Comparison of ENCODE assay signal across 8 cellular contexts in genomic region chr11:18383388-18384156, GRCh38. TPM values are rescaled to one million over a fixed set of nuclear protein-coding genes. Genes with fewer than 3 reads are reported as not detected.
DNase-seq lines count a peak whose midpoint lies in the region; ATAC-seq and TF ChIP-seq lines count a peak whose summit lies in the region.

No MANE protein-coding gene starts in this region.

- H3K27ac ChIP-seq in dorsolateral prefrontal cortex: peak overlapping the region in 58 of 59 donors; percentile 35 to 98 (median 90)

- H3K27me3 Mint-ChIP-seq in mesothelial cell of epicardium (ENCODE audit: low read depth): no peaks in the 10 kb centered on the region

- H3K4me3 ChIP-seq in dorsolateral prefrontal cortex: no peak overlapping the region

- DNase-seq in NCI-H2171 treated with DMSO at 0.1 percent for 48 hours (lab: John Stamatoyannopoulos, UW) (peak; percentile 1), NCI-H2171 (lab: John Stamatoyannopoulos, UW) (no peak), NCI-H1092 (lab: John Stamatoyannopoulos, UW) (peak; percentile 31), dorsolateral prefrontal cortex (peak in 9 of 10 donors; percentile 30 to 75 (median 66)), mesothelial cell of epicardium (ENCODE audit: low spot score in 2 of 2, unreplicated experiment in 2 of 2) (no peak)
- peak; percentile 69 to 72 for DNase-seq in activated CD4-positive, alpha-beta T cell treated with anti-CD3 and anti-CD28 coated beads, Interleukin-2, amount 50 U/mL, for 4 hours
- peak; percentile 62 to 84 for DNase-seq in stimulated activated CD8-positive, alpha-beta memory T cell treated with anti-CD3 and anti-CD28 coated beads, Interleukin-15, amount 100 ng/mL, for 48 hours (ENCODE audit: low read depth in 2 of 2)

- TF ChIP-seq CTCF in dorsolateral prefrontal cortex (IDR thresholded peaks at IDR 0.05 in 54 of 56, conservative IDR thresholded peaks at IDR 0.05 in 2 of 56; ENCODE audit: low read depth in 1 of 56, partially characterized antibody in 56 of 56) (no peak), mesothelial cell of epicardium (IDR thresholded peaks at IDR 0.05; ENCODE audit: unreplicated experiment) (no peak)

- ATAC-seq in HG02588 (IDR thresholded peaks at IDR 0.05; ENCODE audit: unreplicated experiment): peak; percentile 89

- H3K9me3 Mint-ChIP-seq in mesothelial cell of epicardium: no peaks in the 10 kb centered on the region

- peak overlapping the region; percentile 96 for H3K27ac Mint-ChIP-seq in mesothelial cell of epicardium

- intact Hi-C loops in dorsolateral prefrontal cortex (cut with DNase I): no loop called here

- H3K4me3 Mint-ChIP-seq in mesothelial cell of epicardium: no peak overlapping the region

- H3K27me3 ChIP-seq in dorsolateral prefrontal cortex: no peaks in the 10 kb centered on the region

- H3K36me3 Mint-ChIP-seq in mesothelial cell of epicardium: no peaks in the 10 kb centered on the region

- peaks cover 18% of the 10 kb centered on the region for H3K4me1 Mint-ChIP-seq in mesothelial cell of epicardium

RNA-seq across cellular contexts. Expression of gene LDHA, which starts 10.8 kb away (rescaled TPM):
- total RNA-seq in dorsolateral prefrontal cortex: 100 to 1,000 TPM; 113 to 482 (median 237) TPM
- 437 to 453 TPM (median 439 TPM) in 3 replicates for total RNA-seq in mesothelial cell of epicardium

RNA-seq across cellular contexts. Expression of gene LDHC, which starts 28.5 kb away (rescaled TPM):
- 1 to 10 TPM in 10 of 120 experiments, under 1 TPM in 15, not detected in 95; 0.28 to 4.0 (median 0.88) TPM for total RNA-seq in dorsolateral prefrontal cortex
- 0.32 to 0.60 TPM (median 0.40 TPM) in 3 replicates for total RNA-seq in mesothelial cell of epicardium

Comparison
In these comparisons a context has a peak if more than half of its experiments do, and no peak if none do; other contexts are left out.
1. DNase-seq: peak in NCI-H2171 treated with DMSO at 0.1 percent for 48 hours (single experiment), NCI-H1092 (single experiment), activated CD4-positive, alpha-beta T cell treated with anti-CD3 and anti-CD28 coated beads, Interleukin-2, amount 50 U/mL, for 4 hours (2 of 2), dorsolateral prefrontal cortex (9 of 10) and stimulated activated CD8-positive, alpha-beta memory T cell treated with anti-CD3 and anti-CD28 coated beads, Interleukin-15, amount 100 ng/mL, for 48 hours (2 of 2); none in NCI-H2171 (single experiment) and mesothelial cell of epicardium (0 of 2).